1 cellular context compared by ENCODE assay signal in the genomic region with DNA sequence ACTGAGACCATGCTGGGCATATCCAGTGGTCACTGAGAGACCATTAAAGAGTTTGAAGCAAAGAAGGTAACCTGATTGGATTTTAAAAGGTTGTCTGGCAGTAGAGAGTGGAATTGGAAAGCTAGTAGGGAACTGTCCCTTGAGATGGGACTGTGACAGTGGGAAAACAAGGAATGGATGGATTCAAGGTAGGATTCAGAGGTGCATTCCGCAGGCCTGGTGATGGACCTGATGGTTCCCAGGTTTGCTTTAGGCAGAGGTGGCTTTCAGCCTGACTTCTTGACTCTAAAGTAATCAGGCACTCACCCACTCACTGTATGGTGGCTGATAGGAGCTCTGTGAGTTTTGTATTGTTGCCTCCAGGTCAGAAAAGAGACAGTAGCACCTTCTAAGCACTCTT.
TF ChIP-seq lines count a peak whose summit lies in the region.

No MANE protein-coding gene starts in this region.

TF ChIP-seq in H1, 55 proteins besides CTCF, POLR2A, EP300 and RAD21:
- TF ChIP-seq, protein P1, sequence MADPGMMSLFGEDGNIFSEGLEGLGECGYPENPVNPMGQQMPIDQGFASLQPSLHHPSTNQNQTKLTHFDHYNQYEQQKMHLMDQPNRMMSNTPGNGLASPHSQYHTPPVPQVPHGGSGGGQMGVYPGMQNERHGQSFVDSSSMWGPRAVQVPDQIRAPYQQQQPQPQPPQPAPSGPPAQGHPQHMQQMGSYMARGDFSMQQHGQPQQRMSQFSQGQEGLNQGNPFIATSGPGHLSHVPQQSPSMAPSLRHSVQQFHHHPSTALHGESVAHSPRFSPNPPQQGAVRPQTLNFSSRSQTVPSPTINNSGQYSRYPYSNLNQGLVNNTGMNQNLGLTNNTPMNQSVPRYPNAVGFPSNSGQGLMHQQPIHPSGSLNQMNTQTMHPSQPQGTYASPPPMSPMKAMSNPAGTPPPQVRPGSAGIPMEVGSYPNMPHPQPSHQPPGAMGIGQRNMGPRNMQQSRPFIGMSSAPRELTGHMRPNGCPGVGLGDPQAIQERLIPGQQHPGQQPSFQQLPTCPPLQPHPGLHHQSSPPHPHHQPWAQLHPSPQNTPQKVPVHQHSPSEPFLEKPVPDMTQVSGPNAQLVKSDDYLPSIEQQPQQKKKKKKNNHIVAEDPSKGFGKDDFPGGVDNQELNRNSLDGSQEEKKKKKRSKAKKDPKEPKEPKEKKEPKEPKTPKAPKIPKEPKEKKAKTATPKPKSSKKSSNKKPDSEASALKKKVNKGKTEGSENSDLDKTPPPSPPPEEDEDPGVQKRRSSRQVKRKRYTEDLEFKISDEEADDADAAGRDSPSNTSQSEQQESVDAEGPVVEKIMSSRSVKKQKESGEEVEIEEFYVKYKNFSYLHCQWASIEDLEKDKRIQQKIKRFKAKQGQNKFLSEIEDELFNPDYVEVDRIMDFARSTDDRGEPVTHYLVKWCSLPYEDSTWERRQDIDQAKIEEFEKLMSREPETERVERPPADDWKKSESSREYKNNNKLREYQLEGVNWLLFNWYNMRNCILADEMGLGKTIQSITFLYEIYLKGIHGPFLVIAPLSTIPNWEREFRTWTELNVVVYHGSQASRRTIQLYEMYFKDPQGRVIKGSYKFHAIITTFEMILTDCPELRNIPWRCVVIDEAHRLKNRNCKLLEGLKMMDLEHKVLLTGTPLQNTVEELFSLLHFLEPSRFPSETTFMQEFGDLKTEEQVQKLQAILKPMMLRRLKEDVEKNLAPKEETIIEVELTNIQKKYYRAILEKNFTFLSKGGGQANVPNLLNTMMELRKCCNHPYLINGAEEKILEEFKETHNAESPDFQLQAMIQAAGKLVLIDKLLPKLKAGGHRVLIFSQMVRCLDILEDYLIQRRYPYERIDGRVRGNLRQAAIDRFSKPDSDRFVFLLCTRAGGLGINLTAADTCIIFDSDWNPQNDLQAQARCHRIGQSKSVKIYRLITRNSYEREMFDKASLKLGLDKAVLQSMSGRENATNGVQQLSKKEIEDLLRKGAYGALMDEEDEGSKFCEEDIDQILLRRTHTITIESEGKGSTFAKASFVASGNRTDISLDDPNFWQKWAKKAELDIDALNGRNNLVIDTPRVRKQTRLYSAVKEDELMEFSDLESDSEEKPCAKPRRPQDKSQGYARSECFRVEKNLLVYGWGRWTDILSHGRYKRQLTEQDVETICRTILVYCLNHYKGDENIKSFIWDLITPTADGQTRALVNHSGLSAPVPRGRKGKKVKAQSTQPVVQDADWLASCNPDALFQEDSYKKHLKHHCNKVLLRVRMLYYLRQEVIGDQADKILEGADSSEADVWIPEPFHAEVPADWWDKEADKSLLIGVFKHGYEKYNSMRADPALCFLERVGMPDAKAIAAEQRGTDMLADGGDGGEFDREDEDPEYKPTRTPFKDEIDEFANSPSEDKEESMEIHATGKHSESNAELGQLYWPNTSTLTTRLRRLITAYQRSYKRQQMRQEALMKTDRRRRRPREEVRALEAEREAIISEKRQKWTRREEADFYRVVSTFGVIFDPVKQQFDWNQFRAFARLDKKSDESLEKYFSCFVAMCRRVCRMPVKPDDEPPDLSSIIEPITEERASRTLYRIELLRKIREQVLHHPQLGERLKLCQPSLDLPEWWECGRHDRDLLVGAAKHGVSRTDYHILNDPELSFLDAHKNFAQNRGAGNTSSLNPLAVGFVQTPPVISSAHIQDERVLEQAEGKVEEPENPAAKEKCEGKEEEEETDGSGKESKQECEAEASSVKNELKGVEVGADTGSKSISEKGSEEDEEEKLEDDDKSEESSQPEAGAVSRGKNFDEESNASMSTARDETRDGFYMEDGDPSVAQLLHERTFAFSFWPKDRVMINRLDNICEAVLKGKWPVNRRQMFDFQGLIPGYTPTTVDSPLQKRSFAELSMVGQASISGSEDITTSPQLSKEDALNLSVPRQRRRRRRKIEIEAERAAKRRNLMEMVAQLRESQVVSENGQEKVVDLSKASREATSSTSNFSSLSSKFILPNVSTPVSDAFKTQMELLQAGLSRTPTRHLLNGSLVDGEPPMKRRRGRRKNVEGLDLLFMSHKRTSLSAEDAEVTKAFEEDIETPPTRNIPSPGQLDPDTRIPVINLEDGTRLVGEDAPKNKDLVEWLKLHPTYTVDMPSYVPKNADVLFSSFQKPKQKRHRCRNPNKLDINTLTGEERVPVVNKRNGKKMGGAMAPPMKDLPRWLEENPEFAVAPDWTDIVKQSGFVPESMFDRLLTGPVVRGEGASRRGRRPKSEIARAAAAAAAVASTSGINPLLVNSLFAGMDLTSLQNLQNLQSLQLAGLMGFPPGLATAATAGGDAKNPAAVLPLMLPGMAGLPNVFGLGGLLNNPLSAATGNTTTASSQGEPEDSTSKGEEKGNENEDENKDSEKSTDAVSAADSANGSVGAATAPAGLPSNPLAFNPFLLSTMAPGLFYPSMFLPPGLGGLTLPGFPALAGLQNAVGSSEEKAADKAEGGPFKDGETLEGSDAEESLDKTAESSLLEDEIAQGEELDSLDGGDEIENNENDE (IDR thresholded peaks at IDR 0.05; ENCODE audit: insufficient replicate concordance, low read length) = no peak
- TF ChIP-seq SIRT6 (IDR thresholded peaks at IDR 0.05; ENCODE audit: low read length) (no peak), KDM1A (IDR thresholded peaks at IDR 0.05; ENCODE audit: borderline replicate concordance, low read length) (no peak), ASH2L (IDR thresholded peaks at IDR 0.05; ENCODE audit: low read length) (no peak), RXRA (IDR thresholded peaks at IDR 0.05; ENCODE audit: insufficient read depth, low read depth, low read length) (no peak), GABPA (IDR thresholded peaks at IDR 0.05; ENCODE audit: borderline replicate concordance, insufficient read depth, low read length) (no peak), MAFK (IDR thresholded peaks at IDR 0.05; ENCODE audit: low read depth, low read length) (no peak), NANOG (IDR thresholded peaks at IDR 0.05; ENCODE audit: insufficient read depth, low read depth, low read length, poor library complexity, severe bottlenecking) (no peak), JUND (IDR thresholded peaks at IDR 0.05; ENCODE audit: low read length) (no peak), FOSL1 (IDR thresholded peaks at IDR 0.05; ENCODE audit: insufficient read depth, low read depth, low read length) (no peak), RFX5 (IDR thresholded peaks at IDR 0.05; ENCODE audit: borderline replicate concordance, low read depth, low read length) (no peak), POU5F1 (IDR thresholded peaks at IDR 0.05; ENCODE audit: low read depth, low read length) (no peak)
- TF ChIP-seq, protein P2, sequence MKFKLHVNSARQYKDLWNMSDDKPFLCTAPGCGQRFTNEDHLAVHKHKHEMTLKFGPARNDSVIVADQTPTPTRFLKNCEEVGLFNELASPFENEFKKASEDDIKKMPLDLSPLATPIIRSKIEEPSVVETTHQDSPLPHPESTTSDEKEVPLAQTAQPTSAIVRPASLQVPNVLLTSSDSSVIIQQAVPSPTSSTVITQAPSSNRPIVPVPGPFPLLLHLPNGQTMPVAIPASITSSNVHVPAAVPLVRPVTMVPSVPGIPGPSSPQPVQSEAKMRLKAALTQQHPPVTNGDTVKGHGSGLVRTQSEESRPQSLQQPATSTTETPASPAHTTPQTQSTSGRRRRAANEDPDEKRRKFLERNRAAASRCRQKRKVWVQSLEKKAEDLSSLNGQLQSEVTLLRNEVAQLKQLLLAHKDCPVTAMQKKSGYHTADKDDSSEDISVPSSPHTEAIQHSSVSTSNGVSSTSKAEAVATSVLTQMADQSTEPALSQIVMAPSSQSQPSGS (IDR thresholded peaks at IDR 0.05; ENCODE audit: low read length) = no peak
TF ChIP-seq in H1: peak in this region for 0.
